14 cellular contexts compared by ENCODE assay signal in the genomic region with DNA sequence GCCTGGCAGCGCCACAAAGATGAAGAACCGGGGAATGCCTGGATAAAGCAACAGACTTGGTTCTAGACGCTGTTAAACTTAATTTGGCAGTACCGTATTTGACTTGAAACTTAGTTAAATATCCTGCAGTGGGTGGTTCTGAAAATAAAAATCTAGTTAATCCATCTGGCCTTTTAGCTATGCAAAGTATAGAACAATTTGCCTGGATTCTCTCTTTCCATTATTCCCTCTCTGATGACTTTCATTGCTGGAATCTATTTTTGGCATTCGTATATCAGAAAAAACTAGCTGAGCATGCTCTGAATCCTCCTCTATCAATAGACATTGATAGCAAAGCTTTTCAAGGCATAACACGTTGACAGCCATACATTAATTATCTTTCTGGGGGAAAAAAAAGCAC.
A peak's percentile ranks its signal among the peaks of the same experiment; 100 is the strongest.
DNase-seq lines count a peak whose midpoint lies in the region; ATAC-seq lines count a peak whose summit lies in the region.
"Had no signal": no experiment of that assay in that cellular context is flagged by ENCODE, and none has a peak within 500 bp of the region (broad histone marks: within the 10 kb centered on the region; RNA-seq: fewer than 3 reads in every experiment).

No MANE protein-coding gene starts in this region.

- H3K4me3 ChIP-seq in BLaER1 treated with 17β-estradiol and CSF1 and Interleukin-3, amounts not matched to agents 10 nM and 100 nM, result no peak overlapping the region
- H3K4me3 ChIP-seq: GM12878, GM23338 had no signal

- no peaks in the 10 kb centered on the region for H3K9me3 ChIP-seq in BLaER1 treated with 17β-estradiol and CSF1 and Interleukin-3, amounts not matched to agents 10 nM and 100 nM (replicated peaks in 1 of 11)

- H3K9ac ChIP-seq in BLaER1 treated with 17β-estradiol and CSF1 and Interleukin-3, amounts not matched to agents 10 nM and 100 nM, result no peak overlapping the region

- H3K4me2 ChIP-seq in BLaER1 treated with 17β-estradiol and CSF1 and Interleukin-3, amounts not matched to agents 10 nM and 100 nM, result peak overlapping the region in 8 of 11 experiments; percentile 3 to 54 (median 32); a peak in 10 of 22 replicates
- H3K4me2 ChIP-seq: GM23338 had no signal

- no peaks in the 10 kb centered on the region for H4K20me1 ChIP-seq in BLaER1 treated with 17β-estradiol and CSF1 and Interleukin-3, amounts not matched to agents 10 nM and 100 nM

- no peak overlapping the region for H3K27ac ChIP-seq in BLaER1 treated with 17β-estradiol and CSF1 and Interleukin-3, amounts not matched to agents 10 nM and 100 nM

- no peaks in the 10 kb centered on the region for H3K27me3 ChIP-seq in BLaER1 treated with 17β-estradiol and CSF1 and Interleukin-3, amounts not matched to agents 10 nM and 100 nM

- DNase-seq in NCI-H446 treated with DMSO at 0.1 percent for 48 hours (lab: John Stamatoyannopoulos, UW) (peak; percentile 5), middle frontal gyrus (ENCODE audit: extremely low spot score, low spot score) (peak; percentile 8), cortex of kidney (lab: John Stamatoyannopoulos, UW) (no peak)
- DNase-seq in activated effector memory CD4-positive, alpha-beta T cell treated with Interleukin-2 at 50 U/mL for 16 hours, result no peak
- DNase-seq: Calu3; CD4-positive, CD25-positive, alpha-beta regulatory T cell; DMS 273 treated with DMSO at 0.1 percent for 48 hours; H9 had no signal

- peaks cover 0 to 16% (median 8%) of the 10 kb centered on the region in 10 experiments; a peak in 11 of 20 replicates for H3K4me1 ChIP-seq in BLaER1 treated with 17β-estradiol and CSF1 and Interleukin-3, amounts not matched to agents 10 nM and 100 nM

- ATAC-seq in HG03039 (IDR thresholded peaks at IDR 0.05; ENCODE audit: unreplicated experiment) (no peak), HG03159 (IDR thresholded peaks at IDR 0.05; ENCODE audit: unreplicated experiment) (no peak)
- ATAC-seq: GM12878, GM23338, HepG2 had no signal

- H3K36me3 ChIP-seq in BLaER1 treated with 17β-estradiol and CSF1 and Interleukin-3, amounts not matched to agents 10 nM and 100 nM, result no peaks in the 10 kb centered on the region

Comparison
In these comparisons a context has a peak if more than half of its experiments do, and no peak if none do; other contexts are left out.
1. DNase-seq: peak in NCI-H446 treated with DMSO at 0.1 percent for 48 hours (single experiment) and middle frontal gyrus (single experiment); none in activated effector memory CD4-positive, alpha-beta T cell treated with Interleukin-2 at 50 U/mL for 16 hours (single experiment) and cortex of kidney (single experiment).